In the genomic region with DNA sequence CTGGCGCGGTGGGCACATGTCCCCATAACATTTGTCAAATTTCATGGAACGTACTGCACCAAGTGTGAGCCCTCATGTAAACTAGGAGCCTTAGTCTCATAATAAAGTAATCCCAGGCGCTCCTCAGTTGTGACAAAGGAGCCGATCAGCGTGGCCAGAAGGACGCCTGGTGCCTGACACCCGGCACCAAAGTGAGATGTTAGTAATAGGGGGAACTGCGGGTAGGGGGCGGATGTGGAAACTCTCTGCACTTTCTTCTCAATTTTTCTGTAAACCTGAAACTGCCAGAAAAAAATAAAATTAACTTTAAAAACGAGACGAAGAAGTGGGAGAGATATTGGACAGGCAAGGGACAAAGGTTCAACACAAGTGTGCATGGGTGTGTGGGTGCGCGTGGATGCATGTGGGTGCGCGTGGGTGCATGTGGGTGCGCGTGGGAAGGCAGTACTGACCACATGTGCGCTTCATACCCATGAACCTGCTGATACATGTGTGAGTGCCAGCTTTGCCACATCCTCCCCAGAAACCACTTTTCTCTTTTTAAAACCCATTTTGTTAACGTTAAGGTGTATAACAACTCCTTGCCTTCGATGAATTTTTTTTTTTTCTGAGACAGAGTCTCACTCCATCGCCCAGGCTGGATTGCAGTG, we compare ENCODE assay signal across 16 cellular contexts. TPM values are rescaled to one million over a fixed set of nuclear protein-coding genes. Genes with fewer than 3 reads are reported as not detected.
DNase-seq lines count a peak whose midpoint lies in the region; ATAC-seq and TF ChIP-seq lines count a peak whose summit lies in the region.
"Had no signal": no experiment of that assay in that cellular context is flagged by ENCODE, and none has a peak within 500 bp of the region (broad histone marks: within the 10 kb centered on the region; RNA-seq: fewer than 3 reads in every experiment).

No MANE protein-coding gene starts in this region.

- peaks cover 14% of the 10 kb centered on the region for H3K27me3 Mint-ChIP-seq in activated CD8-positive, alpha-beta T cell treated with anti-CD3 and anti-CD28 coated beads, Interleukin-2, amount 10 ng/mL, durations not matched to agents 7 days and 5 days (ENCODE audit: low read depth)
- H3K27me3 Mint-ChIP-seq in naive thymus-derived CD4-positive, alpha-beta T cell: peaks cover 0 to 10% (median 0%) of the 10 kb centered on the region in 5 donors

- peaks cover 8% of the 10 kb centered on the region for H3K9me3 Mint-ChIP-seq in activated CD8-positive, alpha-beta T cell treated with anti-CD3 and anti-CD28 coated beads, Interleukin-2, amount 10 ng/mL, durations not matched to agents 7 days and 5 days (ENCODE audit: insufficient read depth)
- H3K9me3 Mint-ChIP-seq in naive thymus-derived CD4-positive, alpha-beta T cell: peaks cover 0 to 17% (median 9%) of the 10 kb centered on the region in 11 donors
- peaks cover 2% of the 10 kb centered on the region for H3K9me3 Mint-ChIP-seq in stimulated activated effector memory CD8-positive, alpha-beta T cell treated with anti-CD3 and anti-CD28 coated beads, Interleukin-12 subunit alpha, Interleukin-12 subunit beta, amount 100 ng/mL, for 72 hours

- H3K36me3 Mint-ChIP-seq in activated CD8-positive, alpha-beta T cell treated with anti-CD3 and anti-CD28 coated beads, Interleukin-2, amount 10 ng/mL, durations not matched to agents 7 days and 5 days (ENCODE audit: low read depth): no peaks in the 10 kb centered on the region
- H3K36me3 Mint-ChIP-seq in naive thymus-derived CD4-positive, alpha-beta T cell: peaks cover 0 to 2% (median 0%) of the 10 kb centered on the region in 5 donors
- peaks cover 6% of the 10 kb centered on the region for H3K36me3 Mint-ChIP-seq in stimulated activated effector memory CD8-positive, alpha-beta T cell treated with anti-CD3 and anti-CD28 coated beads, Interleukin-12 subunit alpha, Interleukin-12 subunit beta, amount 100 ng/mL, for 72 hours
- H3K36me3 Mint-ChIP-seq: neural progenitor cell had no signal

- peaks cover 0 to 7% (median 6%) of the 10 kb centered on the region in 3 experiments for H3K9me3 ChIP-seq in naive thymus-derived CD4-positive, alpha-beta T cell (ENCODE audit: control insufficient read depth in 2 of 3, low read length in 3 of 3)
- no peaks in the 10 kb centered on the region for H3K9me3 ChIP-seq in colonic mucosa
- H3K9me3 ChIP-seq: SK-N-SH, vagina had no signal

- ATAC-seq in activated CD8-positive, alpha-beta T cell treated with anti-CD3 and anti-CD28 coated beads, Interleukin-2, amount 10 ng/mL, durations not matched to agents 7 days and 5 days: peak; percentile 62
- peak; percentile 47 for ATAC-seq in naive thymus-derived CD4-positive, alpha-beta T cell
- ATAC-seq in stimulated activated effector memory CD8-positive, alpha-beta T cell treated with anti-CD3 and anti-CD28 coated beads, Interleukin-12 subunit alpha, Interleukin-12 subunit beta, amount 100 ng/mL, for 72 hours: peak; percentile 82
- ATAC-seq in activated CD4-positive, CD25-positive, alpha-beta regulatory T cell treated with anti-CD3 and anti-CD28 coated beads, Interleukin-2, amount 50 U/mL, for 24 hours: no peak
- ATAC-seq: GM12878 had no signal

- peak; percentile 35 for DNase-seq in activated T-cell treated with anti-CD3 and anti-CD28 coated beads for 48 hours (ENCODE audit: low read depth)
- no peak for DNase-seq in activated T-cell treated with anti-CD3 and anti-CD28 coated beads, Interleukin-2, amount 50 U/mL, for 1 hour
- DNase-seq in activated CD8-positive, alpha-beta T cell treated with anti-CD3 and anti-CD28 coated beads, Interleukin-2, amount 10 ng/mL, durations not matched to agents 7 days and 5 days: peak; percentile 52
- peak in 4 of 9 donors; percentile 14 to 30 (median 23) for DNase-seq in naive thymus-derived CD4-positive, alpha-beta T cell
- DNase-seq in stimulated activated effector memory CD8-positive, alpha-beta T cell treated with anti-CD3 and anti-CD28 coated beads, Interleukin-12 subunit alpha, Interleukin-12 subunit beta, amount 100 ng/mL, for 72 hours (ENCODE audit: low spot score in 2 of 2): peak in 1 of 2 donors; percentile 67
- no peak for DNase-seq in colonic mucosa
- no peak for DNase-seq in NCI-H2227 treated with DMSO at 0.1 percent for 48 hours (lab: John Stamatoyannopoulos, UW)
- DNase-seq: NCI-H187, NCI-H526, PC-9, SK-N-SH had no signal

- H3K36me3 ChIP-seq in naive thymus-derived CD4-positive, alpha-beta T cell (ENCODE audit: control insufficient read depth in 2 of 3, insufficient read depth in 3 of 3, low read length in 3 of 3): no peaks in the 10 kb centered on the region
- H3K36me3 ChIP-seq in colonic mucosa: no peaks in the 10 kb centered on the region
- H3K36me3 ChIP-seq: neural progenitor cell, vagina had no signal

- peaks cover 14% of the 10 kb centered on the region for H3K4me1 Mint-ChIP-seq in activated CD8-positive, alpha-beta T cell treated with anti-CD3 and anti-CD28 coated beads, Interleukin-2, amount 10 ng/mL, durations not matched to agents 7 days and 5 days (ENCODE audit: low read depth)
- peaks cover 0 to 17% (median 11%) of the 10 kb centered on the region in 7 donors for H3K4me1 Mint-ChIP-seq in naive thymus-derived CD4-positive, alpha-beta T cell
- H3K4me1 Mint-ChIP-seq in stimulated activated effector memory CD8-positive, alpha-beta T cell treated with anti-CD3 and anti-CD28 coated beads, Interleukin-12 subunit alpha, Interleukin-12 subunit beta, amount 100 ng/mL, for 72 hours: peaks cover 17% of the 10 kb centered on the region

- no peak overlapping the region for H3K27ac ChIP-seq in naive thymus-derived CD4-positive, alpha-beta T cell (ENCODE audit: low read depth, low read length)
- no peak overlapping the region for H3K27ac ChIP-seq in colonic mucosa
- H3K27ac ChIP-seq: neural progenitor cell, PC-9, vagina had no signal

- CTCF ChIA-PET in activated CD8-positive, alpha-beta T cell treated with anti-CD3 and anti-CD28 coated beads, Interleukin-2, amount 10 ng/mL, durations not matched to agents 7 days and 5 days (lab: Charles Lee): interaction anchor here (0.6 kb wide), 1 partner anchor 15 kb away, joined by 3 read pairs; no protein-coding TSS in a partner anchor
- CTCF ChIA-PET in naive thymus-derived CD4-positive, alpha-beta T cell (lab: Charles Lee): no interaction called here

- POLR2A ChIA-PET in activated CD8-positive, alpha-beta T cell treated with anti-CD3 and anti-CD28 coated beads, Interleukin-2, amount 10 ng/mL, durations not matched to agents 7 days and 5 days (lab: Charles Lee): no interaction called here
- POLR2A ChIA-PET in naive thymus-derived CD4-positive, alpha-beta T cell (lab: Charles Lee): interaction anchor here (0.7 kb wide), 1 partner anchor 13 kb away, joined by 3 read pairs; no protein-coding TSS in a partner anchor

- H3K4me1 ChIP-seq in naive thymus-derived CD4-positive, alpha-beta T cell (ENCODE audit: control insufficient read depth in 2 of 2, insufficient read depth in 2 of 2, low read length in 2 of 2): no peaks in the 10 kb centered on the region
- H3K4me1 ChIP-seq in colonic mucosa: no peaks in the 10 kb centered on the region
- H3K4me1 ChIP-seq: vagina had no signal

- H3K27ac Mint-ChIP-seq in activated CD8-positive, alpha-beta T cell treated with anti-CD3 and anti-CD28 coated beads, Interleukin-2, amount 10 ng/mL, durations not matched to agents 7 days and 5 days: no peak overlapping the region
- peak overlapping the region in 1 of 9 donors; percentile 51 for H3K27ac Mint-ChIP-seq in naive thymus-derived CD4-positive, alpha-beta T cell
- peak overlapping the region; percentile 69 for H3K27ac Mint-ChIP-seq in stimulated activated effector memory CD8-positive, alpha-beta T cell treated with anti-CD3 and anti-CD28 coated beads, Interleukin-12 subunit alpha, Interleukin-12 subunit beta, amount 100 ng/mL, for 72 hours

- TF ChIP-seq CTCF in colonic mucosa (IDR thresholded peaks at IDR 0.05): no peak

- no peak overlapping the region for H3K4me3 ChIP-seq in naive thymus-derived CD4-positive, alpha-beta T cell (ENCODE audit: low read length)
- no peak overlapping the region for H3K4me3 ChIP-seq in colonic mucosa
- H3K4me3 ChIP-seq: GM12878, neural progenitor cell, PC-9, vagina had no signal

- intact Hi-C loops in naive thymus-derived CD4-positive, alpha-beta T cell (cut with micrococcal nuclease): no loop called here
- intact Hi-C loops in colonic mucosa (cut with DNase I): no loop called here

- H3K4me3 Mint-ChIP-seq in activated CD8-positive, alpha-beta T cell treated with anti-CD3 and anti-CD28 coated beads, Interleukin-2, amount 10 ng/mL, durations not matched to agents 7 days and 5 days: peak overlapping the region; percentile 12
- peak overlapping the region in 8 of 10 donors; percentile 9 to 46 (median 40) for H3K4me3 Mint-ChIP-seq in naive thymus-derived CD4-positive, alpha-beta T cell
- no peak overlapping the region for H3K4me3 Mint-ChIP-seq in stimulated activated effector memory CD8-positive, alpha-beta T cell treated with anti-CD3 and anti-CD28 coated beads, Interleukin-12 subunit alpha, Interleukin-12 subunit beta, amount 100 ng/mL, for 72 hours
- H3K4me3 Mint-ChIP-seq: neural progenitor cell had no signal

- H3K9ac ChIP-seq in colonic mucosa (ENCODE audit: low read depth in 2 of 2, low read length in 2 of 2): no peak overlapping the region
- H3K9ac ChIP-seq: neural progenitor cell, SK-N-SH had no signal

- no peaks in the 10 kb centered on the region for H3K27me3 ChIP-seq in naive thymus-derived CD4-positive, alpha-beta T cell (ENCODE audit: control insufficient read depth in 2 of 2, insufficient read depth in 2 of 2, low read length in 2 of 2)
- no peaks in the 10 kb centered on the region for H3K27me3 ChIP-seq in colonic mucosa
- H3K27me3 ChIP-seq: neural progenitor cell, vagina had no signal

RNA-seq across cellular contexts. Expression of a gene that starts 55.4 kb away (rescaled TPM):
- not detected for total RNA-seq in activated CD8-positive, alpha-beta T cell treated with anti-CD3 and anti-CD28 coated beads, Interleukin-2, amount 10 ng/mL, durations not matched to agents 7 days and 5 days
- total RNA-seq in naive thymus-derived CD4-positive, alpha-beta T cell: not detected
- not detected for polyA plus RNA-seq in naive thymus-derived CD4-positive, alpha-beta T cell
- not detected for total RNA-seq in colonic mucosa
- total RNA-seq: epithelial cell of proximal tubule, GM12878, PC-9, vagina had no signal
- polyA plus RNA-seq: GM12878, SK-N-SH had no signal

Comparison
In these comparisons a context has a peak if more than half of its experiments do, and no peak if none do; other contexts are left out.
1. DNase-seq: peak in activated T-cell treated with anti-CD3 and anti-CD28 coated beads for 48 hours (single experiment) and activated CD8-positive, alpha-beta T cell treated with anti-CD3 and anti-CD28 coated beads, Interleukin-2, amount 10 ng/mL, durations not matched to agents 7 days and 5 days (single experiment); none in activated T-cell treated with anti-CD3 and anti-CD28 coated beads, Interleukin-2, amount 50 U/mL, for 1 hour (single experiment), colonic mucosa (single experiment) and NCI-H2227 treated with DMSO at 0.1 percent for 48 hours (single experiment).
2. ATAC-seq: peak in activated CD8-positive, alpha-beta T cell treated with anti-CD3 and anti-CD28 coated beads, Interleukin-2, amount 10 ng/mL, durations not matched to agents 7 days and 5 days (single experiment), naive thymus-derived CD4-positive, alpha-beta T cell (single experiment) and stimulated activated effector memory CD8-positive, alpha-beta T cell treated with anti-CD3 and anti-CD28 coated beads, Interleukin-12 subunit alpha, Interleukin-12 subunit beta, amount 100 ng/mL, for 72 hours (single experiment); none in activated CD4-positive, CD25-positive, alpha-beta regulatory T cell treated with anti-CD3 and anti-CD28 coated beads, Interleukin-2, amount 50 U/mL, for 24 hours (0 of 2).